Comparison of ENCODE assay signal across 1 cellular context in genomic region chr7:32511791-32512190, GRCh38.
TF ChIP-seq lines count a peak whose summit lies in the region.

No MANE protein-coding gene starts in this region.

TF ChIP-seq in IMR-90, 13 proteins besides CTCF, POLR2A, EP300 and RAD21:
- TF ChIP-seq MAFK (IDR thresholded peaks at IDR 0.05; ENCODE audit: low read depth, low read length) (no peak), MXI1 (IDR thresholded peaks at IDR 0.05; ENCODE audit: borderline replicate concordance, low read depth, low read length) (no peak), ELK1 (IDR thresholded peaks at IDR 0.05; ENCODE audit: borderline replicate concordance, low read depth, low read length) (no peak), MAZ (IDR thresholded peaks at IDR 0.05; ENCODE audit: borderline replicate concordance, low read depth, low read length) (no peak), USF2 (IDR thresholded peaks at IDR 0.05; ENCODE audit: low read depth, low read length) (no peak), FOS (IDR thresholded peaks at IDR 0.05; ENCODE audit: low read depth, low read length) (no peak), RCOR1 (IDR thresholded peaks at IDR 0.05; ENCODE audit: insufficient replicate concordance, low read length) (no peak), RFX5 (IDR thresholded peaks at IDR 0.05; ENCODE audit: low read depth, low read length) (no peak), BHLHE40 (IDR thresholded peaks at IDR 0.05; ENCODE audit: low read depth, low read length) (no peak)
TF ChIP-seq in IMR-90: peak in this region for 0.
